ENCODE assay signal across 23 cellular contexts in genomic region chr15:70042553-70043214, GRCh38. TPM values are rescaled to one million over a fixed set of nuclear protein-coding genes. Genes with fewer than 3 reads are reported as not detected.
DNase-seq lines count a peak whose midpoint lies in the region; ATAC-seq, FAIRE-seq and TF ChIP-seq lines count a peak whose summit lies in the region.
"Had no signal": no experiment of that assay in that cellular context is flagged by ENCODE, and none has a peak within 500 bp of the region (broad histone marks: within the 10 kb centered on the region; RNA-seq: fewer than 3 reads in every experiment).

No MANE protein-coding gene starts in this region.

- POLR2A ChIA-PET in HepG2 (lab: Yijun Ruan, JAX): no interaction called here
- POLR2A ChIA-PET in HEK293T (lab: Yijun Ruan, JAX): interaction anchor here (0.8 kb wide), 1 partner anchor 58 kb away, joined by 3 read pairs; no protein-coding TSS in a partner anchor
- POLR2A ChIA-PET in K562 (lab: Yijun Ruan, JAX): no interaction called here

- no peak overlapping the region for H3K4me2 ChIP-seq in HepG2 (ENCODE audit: low read depth, low read length)
- no peak overlapping the region for H3K4me2 ChIP-seq in K562 (ENCODE audit: insufficient read depth, low read length)

- H3K9ac ChIP-seq in HepG2 (ENCODE audit: insufficient read depth, low read depth, low read length): no peak overlapping the region
- no peak overlapping the region for H3K9ac ChIP-seq in K562 (ENCODE audit: insufficient read depth in 1 of 2, low read depth in 2 of 2, low read length in 2 of 2)

- H3K79me2 ChIP-seq in HepG2 (ENCODE audit: insufficient read depth, low read length) (no peaks in the 10 kb centered on the region), K562 (ENCODE audit: control insufficient read depth, insufficient read depth, low read length) (no peaks in the 10 kb centered on the region)

- no peaks in the 10 kb centered on the region for H3K9me3 ChIP-seq in HepG2 (ENCODE audit: low read length)
- no peaks in the 10 kb centered on the region for H3K9me3 ChIP-seq in right lobe of liver
- no peaks in the 10 kb centered on the region for H3K9me3 ChIP-seq in K562 (replicated peaks; ENCODE audit: control insufficient read depth, insufficient read depth, low read depth, low read length)
- H3K9me3 ChIP-seq: MG63 had no signal

- no peak for TF ChIP-seq POLR2A in HepG2 (IDR thresholded peaks at IDR 0.05; ENCODE audit: insufficient read depth in 1 of 2, low read depth in 2 of 2, low read length in 2 of 2)
- no peak for TF ChIP-seq POLR2A in right lobe of liver (IDR thresholded peaks at IDR 0.05)
- TF ChIP-seq POLR2A in K562 (conservative IDR thresholded peaks at IDR 0.05): no peak

- no peak overlapping the region for H3K27ac ChIP-seq in HepG2 (ENCODE audit: extremely low read length, insufficient read depth, low read length)
- H3K27ac ChIP-seq in right lobe of liver: no peak overlapping the region
- H3K27ac ChIP-seq in K562 (ENCODE audit: extremely low read depth, low read depth, low read length): no peak overlapping the region

- no peaks in the 10 kb centered on the region for H3K4me1 ChIP-seq in HepG2 (ENCODE audit: insufficient read depth, low read length)
- H3K4me1 ChIP-seq in right lobe of liver: no peaks in the 10 kb centered on the region
- H3K4me1 ChIP-seq in K562 (replicated peaks in 1 of 2; ENCODE audit: control insufficient read depth in 2 of 2, insufficient read depth in 2 of 2, low read length in 2 of 2): no peaks in the 10 kb centered on the region

- H2AFZ ChIP-seq in HepG2 (ENCODE audit: low read length): no peak overlapping the region
- no peak overlapping the region for H2AFZ ChIP-seq in K562 (ENCODE audit: low read depth, low read length)

- no peak for FAIRE-seq in HepG2 (lab: Jason Lieb, UNC)
- no peak for FAIRE-seq in K562 (lab: Jason Lieb, UNC)
- FAIRE-seq: A204.1 had no signal

- ATAC-seq in HepG2 (no peak), right lobe of liver (no peak), K562 (no peak)

- H3K27me3 ChIP-seq in HepG2 (ENCODE audit: control insufficient read depth in 1 of 2, insufficient read depth in 2 of 2, low read length in 2 of 2) (peaks cover 0 to 5% of the 10 kb centered on the region in 2 experiments; a peak in 1 of 5 replicates), right lobe of liver (no peaks in the 10 kb centered on the region), K562 (ENCODE audit: control insufficient read depth in 2 of 2, insufficient read depth in 2 of 2, low read length in 2 of 2) (0 out of 5 replicates have a peak, but pooled peaks cover 0 to 2% of the 10 kb centered on the region in 2 experiments)
- H3K27me3 ChIP-seq: MG63 had no signal

- TF ChIP-seq EP300 in HepG2 (IDR thresholded peaks at IDR 0.05; ENCODE audit: low read depth in 2 of 2, low read length in 2 of 2): no peak
- TF ChIP-seq EP300 in HepG2 (CRISPR knock-in tag; IDR thresholded peaks at IDR 0.05; ENCODE audit: borderline replicate concordance): no peak
- TF ChIP-seq EP300 in K562 (IDR thresholded peaks at IDR 0.05; ENCODE audit: low read length): no peak

- BruUV-seq in HepG2 (replicated peaks; lab: Mats Ljungman, UMichigan) (no TSS peak), K562 (replicated peaks; lab: Mats Ljungman, UMichigan) (no TSS peak)

- DNase-seq in HepG2 (ENCODE audit: low spot score) (no peak), right lobe of liver (no peak), HEK293T (ENCODE audit: extremely low spot score) (no peak), K562 (ENCODE audit: extremely low read depth in 1 of 4, low spot score in 3 of 4) (no peak), DMS153 (lab: John Stamatoyannopoulos, UW) (no peak), NCI-H2171 treated with DMSO at 0.1 percent for 48 hours (lab: John Stamatoyannopoulos, UW) (no peak), SK-N-DZ (ENCODE audit: low spot score) (no peak)
- DNase-seq: AML-193, C1 segment of cervical spinal cord, Calu3, H7, HFFc6, MG63, NCI-H1105 treated with DMSO at 0.1 percent for 48 hours, NCI-H1694, NCI-H2029 treated with DMSO at 0.1 percent for 48 hours, NCI-H2227 treated with DMSO at 0.1 percent for 48 hours, NCI-H510A, NCI-H69, RPMI8226, SHP77, T-helper 1 cell had no signal

- intact Hi-C loops in HepG2 (cut with micrococcal nuclease; ENCODE audit: unreplicated experiment): no loop called here
- intact Hi-C loops in right lobe of liver (cut with DNase I): no loop called here
- intact Hi-C loops in K562 (cut with micrococcal nuclease): no loop called here

- no peak for TF ChIP-seq CTCF in HepG2 (CRISPR knock-in tag; IDR thresholded peaks at IDR 0.05)
- TF ChIP-seq CTCF in right lobe of liver (IDR thresholded peaks at IDR 0.05): no peak
- TF ChIP-seq CTCF in K562 (IDR thresholded peaks at IDR 0.05 in 2 of 3, conservative IDR thresholded peaks at IDR 0.05 in 1 of 3; ENCODE audit: insufficient read depth in 2 of 3, low read depth in 1 of 3, low read length in 3 of 3): no peak

- H3K36me3 ChIP-seq in HepG2 (replicated peaks in 1 of 2; ENCODE audit: control insufficient read depth in 1 of 2, insufficient read depth in 2 of 2, low read length in 2 of 2) (no peaks in the 10 kb centered on the region), right lobe of liver (no peaks in the 10 kb centered on the region), K562 (ENCODE audit: control insufficient read depth, insufficient read depth, low read length) (peaks cover under 1% of the 10 kb centered on the region; the same call in 1 of the 3 replicates)

- 40% methylated on average over 5 of the region's 5 CpGs for whole genome bisulfite sequencing in HepG2 (ENCODE audit: low lambda C conversion rate)
- 90% methylated on average over 5 of the region's 5 CpGs for WGBS in right lobe of liver (ENCODE audit: insufficient coverage, low coverage, low lambda C conversion rate, missing lambda C conversion rate)
- 24% methylated on average over 5 of the region's 5 CpGs for WGBS in K562 (ENCODE audit: insufficient coverage, low coverage, missing lambda C conversion rate)

- H3K4me3 ChIP-seq in HepG2 (replicated peaks in 1 of 3; ENCODE audit: insufficient read depth in 1 of 3, low read depth in 2 of 3, low read length in 3 of 3) (no peak overlapping the region), right lobe of liver (no peak overlapping the region), K562 (no peak overlapping the region)
- H3K4me3 ChIP-seq: MG63 had no signal

- CTCF ChIA-PET in HepG2 (lab: Yijun Ruan, JAX; ENCODE audit: low intra/inter-chr PET ratio, low total read pairs): no interaction called here
- CTCF ChIA-PET in HEK293T (lab: Yijun Ruan, JAX): no interaction called here
- CTCF ChIA-PET in K562 (lab: Yijun Ruan, JAX; ENCODE audit: low intra/inter-chr PET ratio): no interaction called here

- H4K20me1 ChIP-seq in HepG2 (ENCODE audit: insufficient read depth, low read length) (no peaks in the 10 kb centered on the region), K562 (replicated peaks; ENCODE audit: control insufficient read depth, insufficient read depth, low read length) (no peaks in the 10 kb centered on the region)

- in situ Hi-C loops in HepG2 (cut with HindIII; ENCODE audit: extremely low pct_ligation_motif_present, low pct_unique_long_range_greater_than_20kb) (no loop called here), K562 (cut with MboI) (no loop called here)

- TF ChIP-seq RAD21 in HepG2 (CRISPR knock-in tag; IDR thresholded peaks at IDR 0.05) (no peak), K562 (CRISPR knock-in tag; conservative IDR thresholded peaks at IDR 0.05 in 1 of 2, IDR thresholded peaks at IDR 0.05 in 1 of 2) (no peak)

- H3K9me1 ChIP-seq in K562 (ENCODE audit: control insufficient read depth, insufficient read depth, low read length): peaks cover 4% of the 10 kb centered on the region

RNA-seq across cellular contexts. Expression of gene TLE3, which starts 55.0 kb away (rescaled TPM):
- total RNA-seq in HepG2 (2016; rRNA removed; fragmentation: Illumina TruSeq; extraction: Trizol) (11.9 TPM in 2 replicates), right lobe of liver (10 to 100 TPM in 5 of 6 experiments, 1 to 10 TPM in 1; 8.9 to 38.2 (median 21.2) TPM), K562 (2014; rRNA removed) (26.9 and 31.6 TPM in 2 replicates), K562 (2014; rRNA removed; fragmentation: Illumina TruSeq; extraction: Trizol) (13.4 and 14.2 TPM in 2 replicates), K562 (2015; rRNA removed; fragmentation: Illumina TruSeq; extraction: Trizol) (14.1 and 14.3 TPM in 2 replicates), K562 (2021) (78.3 and 84.2 TPM in 2 replicates)
- total RNA-seq in HepG2 (2016; cell fraction: cytosol; rRNA removed; fragmentation: Illumina TruSeq; extraction: Trizol; ENCODE audit: low read depth): 4.3 and 4.6 TPM in 2 replicates
- 11.3 and 13.4 TPM in 2 replicates for total RNA-seq in HepG2 (2016; cell fraction: insoluble cytoplasmic fraction; rRNA removed; fragmentation: Illumina TruSeq; extraction: Trizol)
- total RNA-seq in HepG2 (2016; cell fraction: membrane; rRNA removed; fragmentation: Illumina TruSeq; extraction: Trizol): 6.8 and 8.2 TPM in 2 replicates
- 17.8 and 18.8 TPM in 2 replicates for total RNA-seq in HepG2 (2016; cell fraction: nucleus; rRNA removed; fragmentation: Illumina TruSeq; extraction: Trizol)
- polyA plus RNA-seq in HepG2 (2011; rRNA removed) (10.8 and 13.8 TPM in 2 replicates), K562 (2011; rRNA removed) (6.4 and 14.8 TPM in 2 replicates), K562 (2014; fragmentation: Illumina TruSeq; extraction: Trizol) (14.4 and 30.2 TPM in 2 replicates), K562 (2014; fragmentation: Nextera tagmentation; extraction: Ambion mirVana) (1 to 10 TPM; 1.5 to 2.3 TPM), K562 (2014; rRNA removed) (21.1 and 25.2 TPM in 2 replicates)
- polyA plus RNA-seq in HepG2 (2011; cell fraction: cytosol; rRNA removed): 7.1 and 8.6 TPM in 2 replicates
- 48.8 and 69.4 TPM in 2 replicates for polyA plus RNA-seq in HepG2 (2011; cell fraction: nucleus; rRNA removed)
- 21.9 and 27.0 TPM in 2 replicates for polyA plus RNA-seq in HepG2 (2012)
- 0.89 and 1.1 TPM in 2 replicates for polyA plus RNA-seq in HepG2 (2016; cell fraction: cytosol; fragmentation: Illumina TruSeq; extraction: Trizol; ENCODE audit: low read depth)
- 11.5 and 15.8 TPM in 2 replicates for polyA plus RNA-seq in HepG2 (2016; cell fraction: insoluble cytoplasmic fraction; fragmentation: Illumina TruSeq; extraction: Trizol; ENCODE audit: low read depth)
- 2.4 and 4.2 TPM in 2 replicates for polyA plus RNA-seq in HepG2 (2016; cell fraction: membrane; fragmentation: Illumina TruSeq; extraction: Trizol; ENCODE audit: low read depth)
- 22.7 and 23.0 TPM in 2 replicates for polyA plus RNA-seq in HepG2 (2016; cell fraction: nucleus; fragmentation: Illumina TruSeq; extraction: Trizol; ENCODE audit: insufficient read depth, low read depth)
- polyA minus RNA-seq in HepG2 (2011; rRNA and poly(A)+ RNA removed; ENCODE audit: low replicate concordance): 51.1 and 121 TPM in 2 replicates
- 16.1 and 16.6 TPM in 2 replicates for polyA minus RNA-seq in HepG2 (2011; cell fraction: cytosol; rRNA and poly(A)+ RNA removed)
- 57.1 and 60.3 TPM in 2 replicates for polyA minus RNA-seq in HepG2 (2011; cell fraction: nucleus; rRNA and poly(A)+ RNA removed)
- 47.5 and 98.2 TPM in 2 replicates for total RNA-seq in K562 (2011; cell fraction: chromatin; rRNA removed; ENCODE audit: low replicate concordance)
- total RNA-seq in K562 (2011; cell fraction: nucleolus; rRNA removed): 56.7 and 69.2 TPM in 2 replicates
- 49.1 and 56.6 TPM in 2 replicates for total RNA-seq in K562 (2011; cell fraction: nucleoplasm; rRNA removed)
- 8.4 and 9.7 TPM in 2 replicates for polyA plus RNA-seq in K562 (2011; cell fraction: cytosol; rRNA removed)
- 34.5 and 47.6 TPM in 2 replicates for polyA plus RNA-seq in K562 (2011; cell fraction: nucleus; rRNA removed)
- polyA plus RNA-seq in K562 (2012): 33.7 and 52.9 TPM in 2 replicates
- polyA minus RNA-seq in K562 (2011; rRNA and poly(A)+ RNA removed): 32.3 and 47.1 TPM in 2 replicates
- 34.6 and 56.1 TPM in 2 replicates for polyA minus RNA-seq in K562 (2011; cell fraction: cytosol; rRNA and poly(A)+ RNA removed)
- 45.1 and 56.8 TPM in 2 replicates for polyA minus RNA-seq in K562 (2011; cell fraction: nucleus; rRNA and poly(A)+ RNA removed)
- 72.5 and 97.1 TPM in 2 replicates for polyA plus RNA-seq in SK-N-DZ (2014; cell fraction: cytosol; rRNA removed)
- polyA plus RNA-seq in SK-N-DZ (2014; cell fraction: nucleus; rRNA removed): 109 and 125 TPM in 2 replicates

Comparison
In these comparisons a context has a peak if more than half of its experiments do, and no peak if none do; other contexts are left out.
1. Of the 241 proteins assayed by ChIP-seq in both HepG2 and K562: peak only in HepG2: none; only in K562: ELF4; in both: none; in neither: 239; mixed calls (peak in some experiments, not most) for 1.